ENCODE assay signal across 1 cellular context in the genomic region with DNA sequence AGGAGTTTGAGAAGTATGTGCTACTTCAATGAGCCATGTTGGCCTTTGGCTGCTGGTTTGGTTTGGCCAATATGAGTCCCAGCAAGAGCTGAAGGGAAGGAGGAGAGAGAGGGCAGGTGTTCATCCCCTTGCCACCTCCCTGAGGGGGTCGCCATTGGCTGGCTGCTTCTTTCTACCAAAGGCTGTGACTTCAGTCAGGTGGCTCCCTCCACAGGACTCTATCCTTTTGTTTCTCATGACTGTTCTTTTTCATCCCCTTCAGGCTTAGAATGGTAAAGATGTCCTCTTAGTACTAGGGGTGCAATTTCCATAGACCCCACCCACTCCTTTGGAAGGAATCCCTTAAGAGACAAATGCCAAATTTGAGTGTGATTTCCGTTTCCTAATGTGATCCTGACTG.
TF ChIP-seq lines count a peak whose summit lies in the region.

No MANE protein-coding gene starts in this region.

TF ChIP-seq in GM12878, 131 proteins besides CTCF, POLR2A, EP300 and RAD21:
- TF ChIP-seq ESRRA (IDR thresholded peaks at IDR 0.05; ENCODE audit: low read length) = no peak
- TF ChIP-seq, protein P1, sequence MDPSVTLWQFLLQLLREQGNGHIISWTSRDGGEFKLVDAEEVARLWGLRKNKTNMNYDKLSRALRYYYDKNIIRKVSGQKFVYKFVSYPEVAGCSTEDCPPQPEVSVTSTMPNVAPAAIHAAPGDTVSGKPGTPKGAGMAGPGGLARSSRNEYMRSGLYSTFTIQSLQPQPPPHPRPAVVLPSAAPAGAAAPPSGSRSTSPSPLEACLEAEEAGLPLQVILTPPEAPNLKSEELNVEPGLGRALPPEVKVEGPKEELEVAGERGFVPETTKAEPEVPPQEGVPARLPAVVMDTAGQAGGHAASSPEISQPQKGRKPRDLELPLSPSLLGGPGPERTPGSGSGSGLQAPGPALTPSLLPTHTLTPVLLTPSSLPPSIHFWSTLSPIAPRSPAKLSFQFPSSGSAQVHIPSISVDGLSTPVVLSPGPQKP (IDR thresholded peaks at IDR 0.05; ENCODE audit: low read depth, low read length) = no peak
- TF ChIP-seq CBFB (IDR thresholded peaks at IDR 0.05; ENCODE audit: low read depth) = no peak
- no peak for TF ChIP-seq SPI1 (IDR thresholded peaks at IDR 0.05; ENCODE audit: borderline replicate concordance, insufficient read depth, low read depth, low read length)
- no peak for TF ChIP-seq FOS (IDR thresholded peaks at IDR 0.05; ENCODE audit: borderline replicate concordance, extremely low read depth, insufficient read length)
- TF ChIP-seq, protein P2, sequence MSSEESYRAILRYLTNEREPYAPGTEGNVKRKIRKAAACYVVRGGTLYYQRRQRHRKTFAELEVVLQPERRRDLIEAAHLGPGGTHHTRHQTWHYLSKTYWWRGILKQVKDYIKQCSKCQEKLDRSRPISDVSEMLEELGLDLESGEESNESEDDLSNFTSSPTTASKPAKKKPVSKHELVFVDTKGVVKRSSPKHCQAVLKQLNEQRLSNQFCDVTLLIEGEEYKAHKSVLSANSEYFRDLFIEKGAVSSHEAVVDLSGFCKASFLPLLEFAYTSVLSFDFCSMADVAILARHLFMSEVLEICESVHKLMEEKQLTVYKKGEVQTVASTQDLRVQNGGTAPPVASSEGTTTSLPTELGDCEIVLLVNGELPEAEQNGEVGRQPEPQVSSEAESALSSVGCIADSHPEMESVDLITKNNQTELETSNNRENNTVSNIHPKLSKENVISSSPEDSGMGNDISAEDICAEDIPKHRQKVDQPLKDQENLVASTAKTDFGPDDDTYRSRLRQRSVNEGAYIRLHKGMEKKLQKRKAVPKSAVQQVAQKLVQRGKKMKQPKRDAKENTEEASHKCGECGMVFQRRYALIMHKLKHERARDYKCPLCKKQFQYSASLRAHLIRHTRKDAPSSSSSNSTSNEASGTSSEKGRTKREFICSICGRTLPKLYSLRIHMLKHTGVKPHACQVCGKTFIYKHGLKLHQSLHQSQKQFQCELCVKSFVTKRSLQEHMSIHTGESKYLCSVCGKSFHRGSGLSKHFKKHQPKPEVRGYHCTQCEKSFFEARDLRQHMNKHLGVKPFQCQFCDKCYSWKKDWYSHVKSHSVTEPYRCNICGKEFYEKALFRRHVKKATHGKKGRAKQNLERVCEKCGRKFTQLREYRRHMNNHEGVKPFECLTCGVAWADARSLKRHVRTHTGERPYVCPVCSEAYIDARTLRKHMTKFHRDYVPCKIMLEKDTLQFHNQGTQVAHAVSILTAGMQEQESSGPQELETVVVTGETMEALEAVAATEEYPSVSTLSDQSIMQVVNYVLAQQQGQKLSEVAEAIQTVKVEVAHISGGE (CRISPR knock-in tag; IDR thresholded peaks at IDR 0.05) = no peak
- TF ChIP-seq, protein P3, sequence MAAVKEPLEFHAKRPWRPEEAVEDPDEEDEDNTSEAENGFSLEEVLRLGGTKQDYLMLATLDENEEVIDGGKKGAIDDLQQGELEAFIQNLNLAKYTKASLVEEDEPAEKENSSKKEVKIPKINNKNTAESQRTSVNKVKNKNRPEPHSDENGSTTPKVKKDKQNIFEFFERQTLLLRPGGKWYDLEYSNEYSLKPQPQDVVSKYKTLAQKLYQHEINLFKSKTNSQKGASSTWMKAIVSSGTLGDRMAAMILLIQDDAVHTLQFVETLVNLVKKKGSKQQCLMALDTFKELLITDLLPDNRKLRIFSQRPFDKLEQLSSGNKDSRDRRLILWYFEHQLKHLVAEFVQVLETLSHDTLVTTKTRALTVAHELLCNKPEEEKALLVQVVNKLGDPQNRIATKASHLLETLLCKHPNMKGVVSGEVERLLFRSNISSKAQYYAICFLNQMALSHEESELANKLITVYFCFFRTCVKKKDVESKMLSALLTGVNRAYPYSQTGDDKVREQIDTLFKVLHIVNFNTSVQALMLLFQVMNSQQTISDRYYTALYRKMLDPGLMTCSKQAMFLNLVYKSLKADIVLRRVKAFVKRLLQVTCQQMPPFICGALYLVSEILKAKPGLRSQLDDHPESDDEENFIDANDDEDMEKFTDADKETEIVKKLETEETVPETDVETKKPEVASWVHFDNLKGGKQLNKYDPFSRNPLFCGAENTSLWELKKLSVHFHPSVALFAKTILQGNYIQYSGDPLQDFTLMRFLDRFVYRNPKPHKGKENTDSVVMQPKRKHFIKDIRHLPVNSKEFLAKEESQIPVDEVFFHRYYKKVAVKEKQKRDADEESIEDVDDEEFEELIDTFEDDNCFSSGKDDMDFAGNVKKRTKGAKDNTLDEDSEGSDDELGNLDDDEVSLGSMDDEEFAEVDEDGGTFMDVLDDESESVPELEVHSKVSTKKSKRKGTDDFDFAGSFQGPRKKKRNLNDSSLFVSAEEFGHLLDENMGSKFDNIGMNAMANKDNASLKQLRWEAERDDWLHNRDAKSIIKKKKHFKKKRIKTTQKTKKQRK (IDR thresholded peaks at IDR 0.05; ENCODE audit: low read depth, low read length) = no peak
